Comparison of ENCODE assay signal across 8 cellular contexts in genomic region chr17:63446218-63446980, GRCh38. TPM values are rescaled to one million over a fixed set of nuclear protein-coding genes. Genes with fewer than 3 reads are reported as not detected.
DNase-seq lines count a peak whose midpoint lies in the region; ATAC-seq and TF ChIP-seq lines count a peak whose summit lies in the region.

Gene CYB561 (minus strand): TSS chr17:63446306. CDS start chr17:63437547, 8,759 bp downstream.

- H3K4me3 Mint-ChIP-seq in T-cell, result peak within 1 kb of the TSS; percentile 70 to 82 (median 76)

- H3K9me3 Mint-ChIP-seq in T-cell, result no peaks in the 10 kb centered on the region

- no peak for TF ChIP-seq CTCF in retinal pigment epithelial cell (conservative IDR thresholded peaks at IDR 0.05; ENCODE audit: low read depth, low read length)

- intact Hi-C loops in right cardiac atrium (cut with DNase I), result no loop called here

- ATAC-seq in GM21529 (IDR thresholded peaks at IDR 0.05; ENCODE audit: unreplicated experiment) (peak; percentile 63), T-cell (replicated peaks in 1 of 4) (peak; percentile 58 to 65 (median 62)), right cardiac atrium (peak; percentile 77 to 79)

- H3K4me3 ChIP-seq in right cardiac atrium (ENCODE audit: low read length) (peak within 1 kb of the TSS; percentile 69), retinal pigment epithelial cell (ENCODE audit: low read length) (peak within 1 kb of the TSS; percentile 43)

- no peaks in the 10 kb centered on the region for H3K9me3 ChIP-seq in right cardiac atrium (ENCODE audit: control insufficient read depth, low read length)

- no peaks in the 10 kb centered on the region for H3K36me3 Mint-ChIP-seq in T-cell

- H3K27me3 Mint-ChIP-seq in T-cell, result no peaks in the 10 kb centered on the region

- WGBS in right cardiac atrium, result 2% methylated on average over 89 of the region's 89 CpGs

- no peaks in the 10 kb centered on the region for H3K27me3 ChIP-seq in right cardiac atrium (ENCODE audit: control insufficient read depth, insufficient read depth)

- CTCF ChIA-PET in T-cell (lab: Charles Lee), result interaction anchor here in 1 of 2 donors (1.0 to 1.9 kb wide), 2 partner anchors 165 to 176 kb away, joined by 3 to 13 read pairs; partner anchors contain the start of gene MAP3K3

- POLR2A ChIA-PET in T-cell (lab: Charles Lee), result interaction anchor here in 1 of 2 donors (0.6 kb wide), 1 partner anchor 24 kb away, joined by 3 read pairs; no protein-coding TSS in a partner anchor

- peak within 1 kb of the TSS; percentile 55 for H3K27ac ChIP-seq in right cardiac atrium (ENCODE audit: low read length)

- in situ Hi-C loops in KBM-7 (cut with MboI; ENCODE audit: low pct_unique_long_range_greater_than_20kb, low sequenced_read_pairs), result loop anchor here (25.0 kb wide), 1 partner anchor 166 kb away; the partner anchor contains the start of genes MAP3K3 and TACO1

- H3K4me1 ChIP-seq in right cardiac atrium (ENCODE audit: control insufficient read depth, insufficient read depth, low read length), result peaks cover 7% of the 10 kb centered on the region

- peaks cover 26 to 47% (median 27%) of the 10 kb centered on the region in 3 donors for H3K4me1 Mint-ChIP-seq in T-cell

- DNase-seq in DMS79 treated with DMSO at 0.1 percent for 48 hours (lab: John Stamatoyannopoulos, UW) (peak; percentile 14), KBM-7 (peak; percentile 59), T-cell (peak in 33 of 34 experiments; percentile 16 to 68 (median 45)), amniotic epithelial cell (ENCODE audit: low read depth) (peak; percentile 42), right cardiac atrium (peak; percentile 88 to 93 (median 93)), retinal pigment epithelial cell (ENCODE audit: low read depth) (no peak)
- no peak for DNase-seq in NK-92 treated with Interleukin-12 subunit alpha and Interleukin-12 subunit beta, amount 100 ng/mL, for 24 hours (lab: John Stamatoyannopoulos, UW)

- H3K27ac Mint-ChIP-seq in T-cell, result peak within 1 kb of the TSS; percentile 92 to 95

RNA-seq across cellular contexts. Expression of gene CYB561, which starts in this region (rescaled TPM):
- total RNA-seq in T-cell (10 to 100 TPM; 15.5 to 64.1 (median 34.0) TPM), right cardiac atrium (10 to 100 TPM; 19.2 to 26.5 (median 24.0) TPM)
- 20.2 TPM for polyA plus RNA-seq in right cardiac atrium

Comparison
In these comparisons a context has a peak if more than half of its experiments do, and no peak if none do; other contexts are left out.
1. DNase-seq: peak in DMS79 treated with DMSO at 0.1 percent for 48 hours (single experiment), KBM-7 (single experiment), T-cell (33 of 34), amniotic epithelial cell (single experiment) and right cardiac atrium (3 of 3); none in retinal pigment epithelial cell (single experiment) and NK-92 treated with Interleukin-12 subunit alpha and Interleukin-12 subunit beta, amount 100 ng/mL, for 24 hours (single experiment).
2. Peak in every context shown above with its lines, with median percentiles within 50 percentile points of each other: ATAC-seq.